11 cellular contexts compared by ENCODE assay signal in genomic region chr11:123308077-123308476, GRCh38.
A peak's percentile ranks its signal among the peaks of the same experiment; 100 is the strongest.
DNase-seq lines count a peak whose midpoint lies in the region; ATAC-seq and TF ChIP-seq lines count a peak whose summit lies in the region.
"Had no signal": no experiment of that assay in that cellular context is flagged by ENCODE, and none has a peak within 500 bp of the region (broad histone marks: within the 10 kb centered on the region; RNA-seq: fewer than 3 reads in every experiment).

No MANE protein-coding gene starts in this region.

- peak in 1 of 2 experiments; percentile 70; a peak in 2 of 4 replicates for TF ChIP-seq EP300 in SK-N-SH (IDR thresholded peaks at IDR 0.05; ENCODE audit: borderline replicate concordance in 1 of 2, low read depth in 1 of 2, low read length in 1 of 2)

- no peaks in the 10 kb centered on the region for H3K9me3 ChIP-seq in SK-N-SH
- H3K9me3 ChIP-seq: colonic mucosa had no signal

- no peaks in the 10 kb centered on the region for H4K20me1 ChIP-seq in SK-N-SH (ENCODE audit: insufficient read depth)

- H3K9ac ChIP-seq in SK-N-SH = no peak overlapping the region; the same call in 1 of the 2 replicates

- DNase-seq in DMS 273 (lab: John Stamatoyannopoulos, UW; ENCODE audit: unreplicated experiment) (peak; percentile 67), NCI-H1092 treated with DMSO at 0.1 percent for 48 hours (lab: John Stamatoyannopoulos, UW) (peak; percentile 75), SK-N-SH (peak; percentile 62), hepatic stellate cell (ENCODE audit: low spot score) (peak; percentile 24), NCI-H526 treated with DMSO at 0.1 percent for 48 hours (lab: John Stamatoyannopoulos, UW) (no peak), T-helper 2 cell (no peak)
- DNase-seq: activated CD8-positive, alpha-beta T cell treated with anti-CD3 and anti-CD28 coated beads, Interleukin-2, amount 10 ng/mL, durations not matched to agents 7 days and 5 days; colonic mucosa; DND-41 had no signal

- H3K27me3 ChIP-seq in SK-N-SH (ENCODE audit: insufficient read depth) = no peaks in the 10 kb centered on the region
- H3K27me3 ChIP-seq: colonic mucosa had no signal

- peak overlapping the region; percentile 55 to 63 for H3K27ac ChIP-seq in SK-N-SH (ENCODE audit: low read depth in 2 of 2, low read length in 1 of 2)
- H3K27ac ChIP-seq: colonic mucosa had no signal

- CTCF ChIA-PET in SK-N-SH (lab: Yijun Ruan, JAX) = interaction anchor here (0.7 to 3.7 kb wide), 10 partner anchors 8 to 170 kb away, joined by 3 to 16 read pairs (median 6); no protein-coding TSS in a partner anchor

- H3K9me2 ChIP-seq in SK-N-SH = no peaks in the 10 kb centered on the region

- peak overlapping the region; percentile 56 for H2AFZ ChIP-seq in SK-N-SH (ENCODE audit: low read depth)

- H3K4me1 ChIP-seq in SK-N-SH (ENCODE audit: control insufficient read depth in 1 of 2, insufficient read depth in 2 of 2, low read depth in 1 of 2, low read length in 1 of 2) = peaks cover 5 to 24% of the 10 kb centered on the region in 2 experiments; a peak in 3 of 4 replicates
- H3K4me1 ChIP-seq: colonic mucosa had no signal

- no peaks in the 10 kb centered on the region for H3F3A ChIP-seq in SK-N-SH (replicated peaks; ENCODE audit: insufficient read depth)

- no peak for ATAC-seq in activated CD4-positive, CD25-positive, alpha-beta regulatory T cell treated with anti-CD3 and anti-CD28 coated beads, Interleukin-2, amount 50 U/mL, for 24 hours
- ATAC-seq in GM18861 (IDR thresholded peaks at IDR 0.05; ENCODE audit: unreplicated experiment) = no peak
- ATAC-seq: activated CD8-positive, alpha-beta T cell treated with anti-CD3 and anti-CD28 coated beads, Interleukin-2, amount 10 ng/mL, durations not matched to agents 7 days and 5 days had no signal

- no peak for TF ChIP-seq CTCF in SK-N-SH (IDR thresholded peaks at IDR 0.05)

- POLR2A ChIA-PET in SK-N-SH (lab: Yijun Ruan, JAX) = no interaction called here

- no peaks in the 10 kb centered on the region for H3K36me3 ChIP-seq in SK-N-SH (replicated peaks in 1 of 2; ENCODE audit: control insufficient read depth in 1 of 2, insufficient read depth in 2 of 2, low read length in 1 of 2)
- H3K36me3 ChIP-seq: colonic mucosa had no signal

- H3K4me3 ChIP-seq in SK-N-SH (ENCODE audit: low read depth in 2 of 2, low read length in 1 of 2) = no peak overlapping the region
- H3K4me3 ChIP-seq: colonic mucosa had no signal

- no peaks in the 10 kb centered on the region for H3K79me2 ChIP-seq in SK-N-SH (ENCODE audit: insufficient read depth)

- 0 out of 2 replicates have a peak, but pooled peaks have one; percentile 4 for TF ChIP-seq RAD21 in SK-N-SH (IDR thresholded peaks at IDR 0.05; ENCODE audit: low read length)

- H3K4me2 ChIP-seq in SK-N-SH = peak overlapping the region; percentile 24; the same call in 1 of the 2 replicates

- WGBS in SK-N-SH (ENCODE audit: low lambda C conversion rate) = 49% methylated on average over 7 of the region's 7 CpGs

TF ChIP-seq in SK-N-SH, 30 proteins besides CTCF, POLR2A, EP300 and RAD21:
- TF ChIP-seq EZH2phosphoT487 (IDR thresholded peaks at IDR 0.05; ENCODE audit: borderline replicate concordance, low read depth) (no peak), MXI1 (IDR thresholded peaks at IDR 0.05; ENCODE audit: low read depth, low read length) (no peak), GATA2 (CRISPR knock-in tag; IDR thresholded peaks at IDR 0.05) (peak; percentile 38; the same call in 1 of the 2 replicates), ZBTB33 (IDR thresholded peaks at IDR 0.05; ENCODE audit: borderline replicate concordance, low read depth) (no peak), TEAD4 (IDR thresholded peaks at IDR 0.05; ENCODE audit: borderline replicate concordance, insufficient read depth) (no peak), RCOR1 (IDR thresholded peaks at IDR 0.05; ENCODE audit: low read length) (peak; percentile 38; the same call in 1 of the 2 replicates), SIN3A (IDR thresholded peaks at IDR 0.05; ENCODE audit: borderline replicate concordance, low read depth, low read length) (no peak), YY1 (IDR thresholded peaks at IDR 0.05; ENCODE audit: low read depth) (no peak), MEF2A (IDR thresholded peaks at IDR 0.05; ENCODE audit: borderline replicate concordance, low read depth) (peak; percentile 49; the same call in 1 of the 2 replicates), NFIC (IDR thresholded peaks at IDR 0.05; ENCODE audit: borderline replicate concordance) (no peak), TCF12 (IDR thresholded peaks at IDR 0.05) (peak; percentile 77), REST (IDR thresholded peaks at IDR 0.05; ENCODE audit: low read depth, low read length) (no peak), RXRA (IDR thresholded peaks at IDR 0.05; ENCODE audit: borderline replicate concordance, low read depth) (no peak), RFX5 (IDR thresholded peaks at IDR 0.05; ENCODE audit: low read length) (no peak), FOXJ3 (CRISPR knock-in tag; IDR thresholded peaks at IDR 0.05) (no peak), NRF1 (IDR thresholded peaks at IDR 0.05; ENCODE audit: low read depth, low read length) (no peak)

Comparison
In these comparisons a context has a peak if more than half of its experiments do, and no peak if none do; other contexts are left out.
1. DNase-seq: peak in DMS 273 (single experiment), NCI-H1092 treated with DMSO at 0.1 percent for 48 hours (single experiment), SK-N-SH (single experiment) and hepatic stellate cell (single experiment); none in NCI-H526 treated with DMSO at 0.1 percent for 48 hours (single experiment) and T-helper 2 cell (0 of 5).